Comparison of ENCODE assay signal across 8 cellular contexts in genomic region chr7:5218564-5219360, GRCh38. TPM values are rescaled to one million over a fixed set of nuclear protein-coding genes. Genes with fewer than 3 reads are reported as not detected.
A peak's percentile ranks its signal among the peaks of the same experiment; 100 is the strongest.
DNase-seq lines count a peak whose midpoint lies in the region; ATAC-seq lines count a peak whose summit lies in the region.

No MANE protein-coding gene starts in this region.

- ATAC-seq in GM19395 (IDR thresholded peaks at IDR 0.05; ENCODE audit: unreplicated experiment) = peak; percentile 93
- ATAC-seq in HG03342 (IDR thresholded peaks at IDR 0.05; ENCODE audit: unreplicated experiment) = peak; percentile 94

- DNase-seq in CD1c-positive myeloid dendritic cell (ENCODE audit: extremely low spot score) (peak; percentile 88), dermis blood vessel endothelial cell (peak; percentile 72), D341Med (ENCODE audit: low spot score) (no peak), NCI-H1417 treated with DMSO at 0.1 percent for 48 hours (lab: John Stamatoyannopoulos, UW) (no peak), UCSD-AML1 (lab: John Stamatoyannopoulos, UW; ENCODE audit: unreplicated experiment) (no peak), H4 (ENCODE audit: low spot score) (no peak)

RNA-seq across cellular contexts. Expression of gene WIPI2, which starts 28.7 kb away (rescaled TPM):
- 76.2 and 85.8 TPM in 2 replicates for total RNA-seq in dermis blood vessel endothelial cell
- 72.6 and 73.3 TPM in 2 replicates for total RNA-seq in H4 (2014; rRNA removed; shearing (Covaris generic))

Comparison
In these comparisons a context has a peak if more than half of its experiments do, and no peak if none do; other contexts are left out.
1. DNase-seq: peak in CD1c-positive myeloid dendritic cell (single experiment) and dermis blood vessel endothelial cell (single experiment); none in D341Med (single experiment), NCI-H1417 treated with DMSO at 0.1 percent for 48 hours (single experiment), UCSD-AML1 (single experiment) and H4 (single experiment).